21 cellular contexts compared by ENCODE assay signal in genomic region chr16:1584926-1585487, GRCh38.
"Had no signal": no experiment of that assay in that cellular context is flagged by ENCODE, and none has a peak within 500 bp of the region (broad histone marks: within the 10 kb centered on the region; RNA-seq: fewer than 3 reads in every experiment).

No MANE protein-coding gene starts in this region.

- ATAC-seq: activated CD8-positive, alpha-beta T cell treated with anti-CD3 and anti-CD28 coated beads, Interleukin-2, amount 10 ng/mL, durations not matched to agents 7 days and 5 days; effector memory CD8-positive, alpha-beta T cell; left lobe of liver; pancreas; psoas muscle; stimulated activated naive CD8-positive, alpha-beta T cell treated with anti-CD3 and anti-CD28 coated beads, Interleukin-15, Interleukin-2, amounts not matched to agents 100 U/mL and 50 U/mL, for 24 hours; upper lobe of right lung had no signal

- H3K9me3 Mint-ChIP-seq: activated naive CD4-positive, alpha-beta T cell treated with anti-CD3 and anti-CD28 coated beads, Interleukin-2, amount 50 U/mL, for 24 hours; central memory CD8-positive, alpha-beta T cell; effector memory CD8-positive, alpha-beta T cell had no signal

- H3K4me1 ChIP-seq: pancreas, psoas muscle, right atrium auricular region, upper lobe of right lung had no signal

- H3K4me1 Mint-ChIP-seq: activated naive CD4-positive, alpha-beta T cell treated with anti-CD3 and anti-CD28 coated beads, Interleukin-2, amount 50 U/mL, for 24 hours; central memory CD8-positive, alpha-beta T cell had no signal

- H3K36me3 Mint-ChIP-seq: activated naive CD4-positive, alpha-beta T cell treated with anti-CD3 and anti-CD28 coated beads, Interleukin-2, amount 50 U/mL, for 24 hours had no signal

- H3K4me3 ChIP-seq: lung, pancreas, psoas muscle, right atrium auricular region, upper lobe of right lung had no signal

- H3K27me3 Mint-ChIP-seq: activated naive CD4-positive, alpha-beta T cell treated with anti-CD3 and anti-CD28 coated beads, Interleukin-2, amount 50 U/mL, for 24 hours; central memory CD8-positive, alpha-beta T cell; effector memory CD8-positive, alpha-beta T cell; naive B cell had no signal

- H3K27ac Mint-ChIP-seq: activated CD8-positive, alpha-beta T cell treated with anti-CD3 and anti-CD28 coated beads, Interleukin-2, amount 10 ng/mL, durations not matched to agents 7 days and 5 days; activated naive CD4-positive, alpha-beta T cell treated with anti-CD3 and anti-CD28 coated beads, Interleukin-2, amount 50 U/mL, for 24 hours; effector memory CD8-positive, alpha-beta T cell had no signal

- H3K27me3 ChIP-seq: brain microvascular endothelial cell, neutrophil, pancreas, right atrium auricular region, upper lobe of right lung had no signal

- H3K36me3 ChIP-seq: neutrophil had no signal

- H3K9me3 ChIP-seq: neutrophil, pancreas, psoas muscle, right atrium auricular region, upper lobe of right lung had no signal

- DNase-seq: activated CD4-positive, alpha-beta T cell treated with anti-CD3 and anti-CD28 coated beads for 1 hour; activated CD4-positive, alpha-beta T cell treated with anti-CD3 and anti-CD28 coated beads, Interleukin-2, amount 50 U/mL, for 1 hour; activated CD8-positive, alpha-beta T cell treated with anti-CD3 and anti-CD28 coated beads, Interleukin-2, amount 10 ng/mL, durations not matched to agents 7 days and 5 days; activated gamma-delta T cell treated with Interleukin-2 at 50 U/mL for 16 hours; anterior cingulate cortex; brain microvascular endothelial cell; effector memory CD8-positive, alpha-beta T cell; kidney; naive B cell; pancreas; psoas muscle; stimulated activated CD4-positive, alpha-beta T cell treated with anti-CD3 and anti-CD28 coated beads, Interleukin-4, amount 100 ng/mL, for 24 hours; stimulated activated naive CD8-positive, alpha-beta T cell treated with anti-CD3 and anti-CD28 coated beads, Interleukin-15, Interleukin-2, amounts not matched to agents 100 U/mL and 50 U/mL, for 24 hours; T-helper 9 cell; upper lobe of right lung had no signal

- H3K27ac ChIP-seq: brain microvascular endothelial cell, neutrophil, pancreas, psoas muscle, right atrium auricular region, upper lobe of right lung had no signal

- H3K4me3 Mint-ChIP-seq: activated CD8-positive, alpha-beta T cell treated with anti-CD3 and anti-CD28 coated beads, Interleukin-2, amount 10 ng/mL, durations not matched to agents 7 days and 5 days; activated naive CD4-positive, alpha-beta T cell treated with anti-CD3 and anti-CD28 coated beads, Interleukin-2, amount 50 U/mL, for 24 hours; central memory CD8-positive, alpha-beta T cell; effector memory CD8-positive, alpha-beta T cell; naive B cell had no signal
